ENCODE assay signal across 31 cellular contexts in the genomic region with DNA sequence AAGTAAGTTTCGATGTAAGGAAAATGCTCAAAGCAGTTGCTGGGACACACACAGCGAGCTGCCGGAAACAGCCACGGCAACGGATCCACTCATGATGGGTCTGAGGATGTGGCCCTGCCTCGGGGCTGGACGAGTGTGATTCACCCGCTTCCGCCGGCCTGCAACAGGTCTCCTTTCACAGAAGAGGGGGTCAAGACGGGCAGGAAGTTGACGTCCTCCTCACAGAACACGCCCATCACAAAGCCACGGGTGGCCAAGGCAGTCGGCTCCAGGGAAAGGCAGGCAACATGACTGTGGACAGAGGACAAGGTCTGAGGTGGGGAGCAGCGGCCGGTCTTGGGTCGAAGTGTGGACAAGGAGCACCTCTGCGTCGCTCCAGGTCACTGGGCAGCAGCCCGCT. TPM values are rescaled to one million over a fixed set of nuclear protein-coding genes. Genes with fewer than 3 reads are reported as not detected.
"Had no signal": no experiment of that assay in that cellular context is flagged by ENCODE, and none has a peak within 500 bp of the region (broad histone marks: within the 10 kb centered on the region; RNA-seq: fewer than 3 reads in every experiment).

No MANE protein-coding gene starts in this region.

- H3K36me3 ChIP-seq: ascending aorta, MG63, Peyer's patch, SJCRH30 had no signal

- ATAC-seq: activated CD4-positive, CD25-positive, alpha-beta regulatory T cell treated with anti-CD3 and anti-CD28 coated beads, Interleukin-2, amount 50 U/mL, for 24 hours; activated CD8-positive, alpha-beta T cell treated with anti-CD3 and anti-CD28 coated beads for 36 hours; body of pancreas; SK-N-SH treated with all-trans-retinoic acid at 6 μM for 48 hours had no signal

- H3K27me3 ChIP-seq: ascending aorta, body of pancreas, MG63, Peyer's patch had no signal

- H3K9me3 ChIP-seq: ascending aorta, body of pancreas, MG63, Peyer's patch, SJCRH30 had no signal

- FAIRE-seq: bronchial epithelial cell had no signal

- H3K4me3 ChIP-seq: ascending aorta, body of pancreas, MG63, Peyer's patch, SJCRH30 had no signal

- H3K4me1 ChIP-seq: body of pancreas, Peyer's patch, SJCRH30 had no signal

- DNase-seq: activated CD4-positive, alpha-beta T cell treated with anti-CD3 and anti-CD28 coated beads for 4 hours; activated CD8-positive, alpha-beta T cell treated with anti-CD3 and anti-CD28 coated beads for 36 hours; activated effector memory CD4-positive, alpha-beta T cell treated with Interleukin-2 at 50 U/mL for 16 hours; activated naive CD4-positive, alpha-beta T cell; activated T-cell treated with anti-CD3 and anti-CD28 coated beads, Interleukin-2, amount 50 U/mL, for 24 hours; body of pancreas; central memory CD4-positive, alpha-beta T cell; MG63; MV-4-11; NCI-H1092 treated with DMSO at 0.1 percent for 48 hours; NCI-H1417 treated with DMSO at 0.1 percent for 48 hours; NCI-H1694; NCI-H2029; NCI-H2107; NCI-H2171 treated with DMSO at 0.1 percent for 48 hours; NCI-H345; NCI-H510A; NCI-H526 treated with DMSO at 0.1 percent for 48 hours; NCI-H82; Peyer's patch; Right ventricle myocardium superior; SJCRH30; SW 1271 had no signal

- H3K9ac ChIP-seq: KMS-11 had no signal

- H3K27ac ChIP-seq: body of pancreas, KMS-11, Peyer's patch, RWPE1, SJCRH30 had no signal

RNA-seq across cellular contexts. Expression of a gene that starts 29.9 kb away (rescaled TPM):
- total RNA-seq: activated CD8-positive, alpha-beta T cell treated with anti-CD3 and anti-CD28 coated beads for 36 hours; activated T-helper 1 cell treated with anti-CD3 and anti-CD28 coated beads, Interleukin-12 subunit alpha, Interleukin-12 subunit beta, Interleukin-2, Interleukin-4 antibody, amounts not matched to agents 30 ng/mL and 10 ng/mL and 1 ng/mL, durations not matched to agents 14 hours and 24 hours and 36 hours; SJCRH30; T-helper 1 cell treated with Interleukin-12 subunit alpha and Interleukin-12 subunit beta and Interleukin-4 antibody, amounts not matched to agents 30 ng/mL and 1 ng/mL, for 36 hours had no signal
